In the genomic region with DNA sequence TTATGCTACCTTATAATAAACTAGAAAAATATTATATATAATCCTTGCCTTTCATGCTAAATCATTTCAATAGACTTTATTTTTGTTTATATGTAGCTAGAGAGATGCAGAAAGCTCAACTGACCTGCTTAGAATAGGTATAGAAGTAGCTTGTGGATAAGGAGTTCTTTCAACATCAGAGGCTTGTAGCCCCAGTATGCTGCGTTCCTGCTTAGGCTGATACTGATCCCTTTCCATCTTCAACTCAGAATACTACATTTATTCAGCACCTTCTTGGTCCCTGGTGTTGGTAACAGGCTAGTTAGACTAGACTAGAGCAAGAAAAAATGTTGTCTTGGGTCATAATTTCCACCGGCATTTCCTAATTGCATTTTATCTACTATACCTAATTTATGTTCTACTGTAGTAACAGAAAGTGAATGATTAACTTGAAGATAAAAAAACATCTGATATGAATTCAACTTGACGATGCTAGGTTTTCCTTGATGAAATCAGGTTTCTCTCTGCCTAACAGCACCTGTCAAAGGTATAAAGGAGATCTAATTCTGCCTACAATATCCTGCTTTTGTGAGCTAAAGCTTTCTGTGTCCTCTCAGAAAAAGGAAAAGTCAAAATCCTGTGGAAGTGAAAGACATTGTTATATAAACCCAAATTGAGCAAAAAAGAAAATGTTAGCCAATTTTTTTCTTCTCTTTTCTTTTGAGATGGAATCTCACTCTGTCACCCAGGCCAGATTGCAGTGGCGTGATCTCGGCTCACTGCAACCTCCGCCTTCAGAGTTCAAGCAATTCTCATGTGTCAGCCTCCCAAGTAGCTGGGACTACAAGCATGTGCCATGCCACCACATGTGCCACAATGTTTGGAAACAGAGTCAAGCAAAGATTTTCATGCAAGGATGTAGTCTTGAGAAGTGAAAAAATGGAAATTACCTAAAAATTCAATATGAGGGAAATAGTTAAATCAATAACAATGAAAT, we compare ENCODE assay signal across 20 cellular contexts. TPM values are rescaled to one million over a fixed set of nuclear protein-coding genes. Genes with fewer than 3 reads are reported as not detected.
DNase-seq lines count a peak whose midpoint lies in the region; ATAC-seq, FAIRE-seq and TF ChIP-seq lines count a peak whose summit lies in the region.
"Had no signal": no experiment of that assay in that cellular context is flagged by ENCODE, and none has a peak within 500 bp of the region (broad histone marks: within the 10 kb centered on the region; RNA-seq: fewer than 3 reads in every experiment).

No MANE protein-coding gene starts in this region.

- H4K20me1 ChIP-seq in GM23338 (replicated peaks; ENCODE audit: insufficient read depth) (peaks cover 8% of the 10 kb centered on the region), K562 (replicated peaks; ENCODE audit: control insufficient read depth, insufficient read depth, low read length) (no peaks in the 10 kb centered on the region)

- H3K4me3 Mint-ChIP-seq in GM23338 = no peak overlapping the region
- H3K4me3 Mint-ChIP-seq: activated CD8-positive, alpha-beta T cell treated with anti-CD3 and anti-CD28 coated beads for 36 hours; CD8-positive, alpha-beta T cell had no signal

- H3K27ac ChIP-seq in GM23338 (ENCODE audit: low read depth) = peak overlapping the region; percentile 66
- H3K27ac ChIP-seq in K562 (ENCODE audit: extremely low read depth, low read depth, low read length) = no peak overlapping the region
- H3K27ac ChIP-seq in right lobe of liver = peak overlapping the region in 2 of 3 donors; percentile 33 to 54
- peak overlapping the region; percentile 81 for H3K27ac ChIP-seq in subcutaneous abdominal adipose tissue (ENCODE audit: low read depth, low read length)
- H3K27ac ChIP-seq: foreskin keratinocyte, uterus had no signal

- TF ChIP-seq EP300 in K562 (IDR thresholded peaks at IDR 0.05; ENCODE audit: low read length) = no peak

- H3K79me2 ChIP-seq in GM23338 (replicated peaks; ENCODE audit: insufficient read depth) (peaks cover 9% of the 10 kb centered on the region), K562 (ENCODE audit: control insufficient read depth, insufficient read depth, low read length) (no peaks in the 10 kb centered on the region)

- POLR2A ChIA-PET in K562 (lab: Yijun Ruan, JAX) = no interaction called here

- no peak for FAIRE-seq in K562 (lab: Jason Lieb, UNC)
- FAIRE-seq: astrocyte had no signal

- CTCF ChIA-PET in K562 (lab: Yijun Ruan, JAX; ENCODE audit: low intra/inter-chr PET ratio) = no interaction called here

- H3K36me3 ChIP-seq in GM23338 (ENCODE audit: insufficient read depth) (0 out of 2 replicates have a peak, but pooled peaks cover 3% of the 10 kb centered on the region), K562 (ENCODE audit: control insufficient read depth, insufficient read depth, low read length) (no peaks in the 10 kb centered on the region; the same call in 2 of the 3 replicates), right lobe of liver (peaks cover 0 to 18% (median 0%) of the 10 kb centered on the region in 4 donors), subcutaneous abdominal adipose tissue (ENCODE audit: control insufficient read depth in 5 of 5, insufficient read depth in 5 of 5, low read length in 5 of 5) (peaks cover 0 to 14% (median 6%) of the 10 kb centered on the region in 5 donors)
- H3K36me3 ChIP-seq: uterus had no signal

- H3K9ac ChIP-seq in K562 (ENCODE audit: insufficient read depth in 1 of 2, low read depth in 2 of 2, low read length in 2 of 2) = no peak overlapping the region
- H3K9ac ChIP-seq in subcutaneous abdominal adipose tissue (ENCODE audit: low read length in 5 of 5) = peak overlapping the region in 2 of 5 donors; percentile 0 to 38

- 50% methylated on average over 6 of the region's 6 CpGs for WGBS in K562 (ENCODE audit: insufficient coverage, low coverage, missing lambda C conversion rate)
- WGBS in right lobe of liver (ENCODE audit: insufficient coverage, low coverage, low lambda C conversion rate, missing lambda C conversion rate) = 25% methylated on average over 5 of the region's 6 CpGs

- no peaks in the 10 kb centered on the region for H3K36me3 Mint-ChIP-seq in GM23338 (ENCODE audit: low read depth)

- no peak for TF ChIP-seq CTCF in GM23338 (conservative IDR thresholded peaks at IDR 0.05; ENCODE audit: low read depth in 2 of 2)
- no peak for TF ChIP-seq CTCF in K562 (IDR thresholded peaks at IDR 0.05 in 2 of 3, conservative IDR thresholded peaks at IDR 0.05 in 1 of 3; ENCODE audit: insufficient read depth in 2 of 3, low read depth in 1 of 3, low read length in 3 of 3)
- TF ChIP-seq CTCF in right lobe of liver (IDR thresholded peaks at IDR 0.05) = no peak

- TF ChIP-seq RAD21 in K562 (CRISPR knock-in tag; conservative IDR thresholded peaks at IDR 0.05 in 1 of 2, IDR thresholded peaks at IDR 0.05 in 1 of 2) = no peak

- intact Hi-C loops in K562 (cut with micrococcal nuclease) (no loop called here), right lobe of liver (cut with DNase I) (no loop called here)

- no peak overlapping the region for H3K4me3 ChIP-seq in GM23338
- no peak overlapping the region for H3K4me3 ChIP-seq in K562
- H3K4me3 ChIP-seq in right lobe of liver = peak overlapping the region in 1 of 3 donors; percentile 11
- no peak overlapping the region for H3K4me3 ChIP-seq in subcutaneous abdominal adipose tissue (ENCODE audit: low read depth in 1 of 5, low read length in 5 of 5)
- H3K4me3 ChIP-seq: lung, uterus had no signal

- DNase-seq in GM23338 (ENCODE audit: low spot score) (no peak), K562 (ENCODE audit: extremely low read depth in 1 of 4, low spot score in 3 of 4) (no peak), right lobe of liver (no peak), HK-2 (ENCODE audit: unreplicated experiment) (no peak), T-helper 1 cell (no peak), GOT3 (lab: John Stamatoyannopoulos, UW) (no peak)
- DNase-seq: activated CD4-positive, CD25-positive, alpha-beta regulatory T cell; activated CD8-positive, alpha-beta T cell treated with anti-CD3 and anti-CD28 coated beads for 36 hours; activated naive CD4-positive, alpha-beta T cell treated with Interleukin-2 at 50 U/mL for 16 hours; CD8-positive, alpha-beta T cell; foreskin keratinocyte; NCI-H1092 treated with DMSO at 0.1 percent for 48 hours; NCI-H2029; NCI-H2227 treated with DMSO at 0.1 percent for 48 hours; right cardiac atrium; T1000; uterus had no signal

- H3K9me3 Mint-ChIP-seq in GM23338 = no peaks in the 10 kb centered on the region; the same call in 2 of the 3 replicates
- H3K9me3 Mint-ChIP-seq: activated CD8-positive, alpha-beta T cell treated with anti-CD3 and anti-CD28 coated beads for 36 hours; CD8-positive, alpha-beta T cell had no signal

- H3K27me3 ChIP-seq in GM23338 (ENCODE audit: insufficient read depth) (no peaks in the 10 kb centered on the region), K562 (ENCODE audit: control insufficient read depth in 2 of 2, insufficient read depth in 2 of 2, low read length in 2 of 2) (no peaks in the 10 kb centered on the region), right lobe of liver (no peaks in the 10 kb centered on the region), subcutaneous abdominal adipose tissue (ENCODE audit: control insufficient read depth in 5 of 5, insufficient read depth in 4 of 5, low read length in 5 of 5) (no peaks in the 10 kb centered on the region)
- H3K27me3 ChIP-seq: foreskin keratinocyte, uterus had no signal

- no peak overlapping the region for H3K27ac Mint-ChIP-seq in GM23338
- H3K27ac Mint-ChIP-seq: activated CD8-positive, alpha-beta T cell treated with anti-CD3 and anti-CD28 coated beads for 36 hours had no signal

- H3K4me2 ChIP-seq in GM23338 = no peak overlapping the region
- H3K4me2 ChIP-seq in K562 (ENCODE audit: insufficient read depth, low read length) = no peak overlapping the region

- H3K27me3 Mint-ChIP-seq in GM23338 (ENCODE audit: insufficient read depth, low read depth, poor library complexity) = no peaks in the 10 kb centered on the region
- H3K27me3 Mint-ChIP-seq: activated CD8-positive, alpha-beta T cell treated with anti-CD3 and anti-CD28 coated beads for 36 hours had no signal

- peaks cover 3% of the 10 kb centered on the region for H3K4me1 Mint-ChIP-seq in GM23338

- no peak for ATAC-seq in GM23338
- peak; percentile 30; the same call in 2 of the 3 replicates for ATAC-seq in K562
- peak in 3 of 4 donors; percentile 12 to 27 (median 22) for ATAC-seq in right lobe of liver
- ATAC-seq: activated CD8-positive, alpha-beta T cell treated with anti-CD3 and anti-CD28 coated beads for 36 hours; CD8-positive, alpha-beta T cell; right cardiac atrium had no signal

- H3K9me1 ChIP-seq in K562 (ENCODE audit: control insufficient read depth, insufficient read depth, low read length) = no peaks in the 10 kb centered on the region

- BruUV-seq in K562 (replicated peaks; lab: Mats Ljungman, UMichigan) = no TSS peak

- H3K4me1 ChIP-seq in GM23338 (ENCODE audit: insufficient read depth) = 0 out of 2 replicates have a peak, but pooled peaks cover 3% of the 10 kb centered on the region
- no peaks in the 10 kb centered on the region; a peak in 2 of 5 replicates for H3K4me1 ChIP-seq in K562 (replicated peaks in 1 of 2; ENCODE audit: control insufficient read depth in 2 of 2, insufficient read depth in 2 of 2, low read length in 2 of 2)
- H3K4me1 ChIP-seq in right lobe of liver = peaks cover 0 to 69% (median 20%) of the 10 kb centered on the region in 4 donors
- peaks cover 1 to 61% (median 27%) of the 10 kb centered on the region in 5 donors for H3K4me1 ChIP-seq in subcutaneous abdominal adipose tissue (ENCODE audit: control insufficient read depth in 5 of 5, insufficient read depth in 5 of 5, low read length in 5 of 5)

- no peak for TF ChIP-seq POLR2A in K562 (conservative IDR thresholded peaks at IDR 0.05)
- no peak for TF ChIP-seq POLR2A in right lobe of liver (IDR thresholded peaks at IDR 0.05)

- H2AFZ ChIP-seq in GM23338 = no peak overlapping the region
- H2AFZ ChIP-seq in K562 (ENCODE audit: low read depth, low read length) = no peak overlapping the region

- no peaks in the 10 kb centered on the region for H3F3A ChIP-seq in GM23338 (replicated peaks; ENCODE audit: low read depth)

- H3K9me2 ChIP-seq in GM23338 (ENCODE audit: insufficient read depth) = no peaks in the 10 kb centered on the region

- H3K9me3 ChIP-seq in K562 (replicated peaks; ENCODE audit: control insufficient read depth, insufficient read depth, low read depth, low read length) (no peaks in the 10 kb centered on the region), right lobe of liver (no peaks in the 10 kb centered on the region), subcutaneous abdominal adipose tissue (ENCODE audit: control insufficient read depth in 5 of 5, low read length in 5 of 5) (no peaks in the 10 kb centered on the region)
- H3K9me3 ChIP-seq: uterus had no signal

- in situ Hi-C loops in K562 (cut with MboI) = no loop called here

RNA-seq across cellular contexts. Expression of gene PECR, which starts 5.8 kb away (rescaled TPM):
- total RNA-seq in GM23338 (2014; rRNA removed; shearing (Covaris generic)) = 15.5 and 18.7 TPM in 2 replicates
- polyA plus RNA-seq in GM23338 (2016; fragmentation: Nextera tagmentation; extraction: Ambion mirVana) (12.1 and 12.7 TPM in 2 replicates), K562 (2011; rRNA removed) (7.0 and 9.0 TPM in 2 replicates), K562 (2014; fragmentation: Illumina TruSeq; extraction: Trizol) (8.2 and 8.4 TPM in 2 replicates), K562 (2014; fragmentation: Nextera tagmentation; extraction: Ambion mirVana) (1 to 10 TPM; 1.1 to 2.0 TPM), K562 (2014; rRNA removed) (8.7 and 10.3 TPM in 2 replicates)
- 10.8 and 13.1 TPM in 2 replicates for total RNA-seq in K562 (2011; cell fraction: chromatin; rRNA removed; ENCODE audit: low replicate concordance)
- total RNA-seq in K562 (2011; cell fraction: nucleolus; rRNA removed) = 8.7 and 10.1 TPM in 2 replicates
- total RNA-seq in K562 (2011; cell fraction: nucleoplasm; rRNA removed) = 8.4 and 10.8 TPM in 2 replicates
- total RNA-seq in K562 (2014; rRNA removed) (9.0 and 10.1 TPM in 2 replicates), K562 (2014; rRNA removed; fragmentation: Illumina TruSeq; extraction: Trizol) (7.6 and 7.8 TPM in 2 replicates), K562 (2015; rRNA removed; fragmentation: Illumina TruSeq; extraction: Trizol) (8.2 and 8.4 TPM in 2 replicates), K562 (2021) (6.2 and 6.8 TPM in 2 replicates), right lobe of liver (100 to 1,000 TPM in 3 of 6 experiments, 10 to 100 TPM in 3; 43.4 to 115 (median 80.3) TPM)
- 6.8 and 8.6 TPM in 2 replicates for polyA plus RNA-seq in K562 (2011; cell fraction: cytosol; rRNA removed)
- 3.8 and 5.2 TPM in 2 replicates for polyA plus RNA-seq in K562 (2011; cell fraction: nucleus; rRNA removed)
- polyA plus RNA-seq in K562 (2012) = 6.5 and 34.5 TPM in 2 replicates
- 10.4 and 11.7 TPM in 2 replicates for polyA minus RNA-seq in K562 (2011; rRNA and poly(A)+ RNA removed)
- 3.5 and 5.1 TPM in 2 replicates for polyA minus RNA-seq in K562 (2011; cell fraction: cytosol; rRNA and poly(A)+ RNA removed)
- 4.2 and 9.9 TPM in 2 replicates for polyA minus RNA-seq in K562 (2011; cell fraction: nucleus; rRNA and poly(A)+ RNA removed)

RNA-seq across cellular contexts. Expression of gene TMEM169, which starts 5.9 kb away (rescaled TPM):
- 3.9 and 8.0 TPM in 2 replicates for total RNA-seq in GM23338 (2014; rRNA removed; shearing (Covaris generic))
- polyA plus RNA-seq in GM23338 (2016; fragmentation: Nextera tagmentation; extraction: Ambion mirVana) = 1.4 and 1.7 TPM in 2 replicates
- not detected in 2 replicates for total RNA-seq in K562 (2011; cell fraction: chromatin; rRNA removed; ENCODE audit: low replicate concordance)
- total RNA-seq in K562 (2011; cell fraction: nucleolus; rRNA removed) = not detected in 2 replicates
- total RNA-seq in K562 (2011; cell fraction: nucleoplasm; rRNA removed) = not detected in 2 replicates
- not detected in 2 replicates for total RNA-seq in K562 (2014; rRNA removed)
- 0.04 and 0.13 TPM in 2 replicates for total RNA-seq in K562 (2014; rRNA removed; fragmentation: Illumina TruSeq; extraction: Trizol)
- 0.08 TPM in 1 of 2 replicates, not detected in the other for total RNA-seq in K562 (2015; rRNA removed; fragmentation: Illumina TruSeq; extraction: Trizol)
- total RNA-seq in K562 (2021) = 0.04 and 0.13 TPM in 2 replicates
- not detected in 2 replicates for polyA plus RNA-seq in K562 (2011; rRNA removed)
- not detected in 2 replicates for polyA plus RNA-seq in K562 (2011; cell fraction: cytosol; rRNA removed)
- not detected in 2 replicates for polyA plus RNA-seq in K562 (2011; cell fraction: nucleus; rRNA removed)
- 0.09 and 0.57 TPM in 2 replicates for polyA plus RNA-seq in K562 (2012)
- polyA plus RNA-seq in K562 (2014; fragmentation: Illumina TruSeq; extraction: Trizol) = 0.07 and 0.09 TPM in 2 replicates
- polyA plus RNA-seq in K562 (2014; fragmentation: Nextera tagmentation; extraction: Ambion mirVana) = under 1 TPM in 1 of 2 experiments, not detected in 1; 0.01 TPM
- polyA plus RNA-seq in K562 (2014; rRNA removed) = not detected in 2 replicates
- polyA minus RNA-seq in K562 (2011; rRNA and poly(A)+ RNA removed) = not detected in 2 replicates
- polyA minus RNA-seq in K562 (2011; cell fraction: cytosol; rRNA and poly(A)+ RNA removed) = not detected in 2 replicates
- polyA minus RNA-seq in K562 (2011; cell fraction: nucleus; rRNA and poly(A)+ RNA removed) = not detected in 2 replicates
- 1 to 10 TPM in 3 of 6 experiments, under 1 TPM in 3; 0.29 to 2.7 (median 1.0) TPM for total RNA-seq in right lobe of liver
- total RNA-seq: CD8-positive, alpha-beta T cell had no signal

RNA-seq across cellular contexts. Expression of gene XRCC5, which starts 33.4 kb away (rescaled TPM):
- total RNA-seq in GM23338 (2014; rRNA removed; shearing (Covaris generic)) = 482 and 499 TPM in 2 replicates
- polyA plus RNA-seq in GM23338 (2016; fragmentation: Nextera tagmentation; extraction: Ambion mirVana) (432 and 524 TPM in 2 replicates), K562 (2011; rRNA removed) (398 and 551 TPM in 2 replicates), K562 (2014; fragmentation: Illumina TruSeq; extraction: Trizol) (252 and 289 TPM in 2 replicates), K562 (2014; fragmentation: Nextera tagmentation; extraction: Ambion mirVana) (100 to 1,000 TPM; 325 to 369 TPM), K562 (2014; rRNA removed) (156 and 168 TPM in 2 replicates)
- total RNA-seq in K562 (2011; cell fraction: chromatin; rRNA removed; ENCODE audit: low replicate concordance) = 167 and 262 TPM in 2 replicates
- total RNA-seq in K562 (2011; cell fraction: nucleolus; rRNA removed) = 85.9 and 98.2 TPM in 2 replicates
- total RNA-seq in K562 (2011; cell fraction: nucleoplasm; rRNA removed) = 119 and 135 TPM in 2 replicates
- total RNA-seq in K562 (2014; rRNA removed) (189 and 191 TPM in 2 replicates), K562 (2014; rRNA removed; fragmentation: Illumina TruSeq; extraction: Trizol) (334 and 394 TPM in 2 replicates), K562 (2015; rRNA removed; fragmentation: Illumina TruSeq; extraction: Trizol) (274 and 297 TPM in 2 replicates), K562 (2021) (283 and 290 TPM in 2 replicates), right lobe of liver (100 to 1,000 TPM in 4 of 6 experiments, 10 to 100 TPM in 2; 92.0 to 131 (median 106) TPM)
- polyA plus RNA-seq in K562 (2011; cell fraction: cytosol; rRNA removed) = 137 and 145 TPM in 2 replicates
- polyA plus RNA-seq in K562 (2011; cell fraction: nucleus; rRNA removed) = 83.1 and 119 TPM in 2 replicates
- polyA plus RNA-seq in K562 (2012) = 172 and 249 TPM in 2 replicates
- polyA minus RNA-seq in K562 (2011; rRNA and poly(A)+ RNA removed) = 747 and 768 TPM in 2 replicates
- 144 and 225 TPM in 2 replicates for polyA minus RNA-seq in K562 (2011; cell fraction: cytosol; rRNA and poly(A)+ RNA removed)
- polyA minus RNA-seq in K562 (2011; cell fraction: nucleus; rRNA and poly(A)+ RNA removed) = 99.9 and 166 TPM in 2 replicates
